ENCODE assay signal across 1 cellular context in genomic region chr3:57983734-57984518, GRCh38.
TF ChIP-seq lines count a peak whose summit lies in the region.

No MANE protein-coding gene starts in this region.

TF ChIP-seq in K562, 482 proteins besides CTCF, POLR2A, EP300 and RAD21 (continued from another document and continues in another):
- TF ChIP-seq ZMIZ1 (IDR thresholded peaks at IDR 0.05; ENCODE audit: low read depth in 2 of 2, low read length in 2 of 2), result no peak
- no peak for TF ChIP-seq ZNF76 (CRISPR knock-in tag; IDR thresholded peaks at IDR 0.05; ENCODE audit: borderline replicate concordance)
- no peak for TF ChIP-seq NR2F6 (CRISPR knock-in tag; IDR thresholded peaks at IDR 0.05)
- TF ChIP-seq ZNF75A (CRISPR knock-in tag; IDR thresholded peaks at IDR 0.05), result no peak
- TF ChIP-seq MXD1 (CRISPR knock-in tag; IDR thresholded peaks at IDR 0.05; ENCODE audit: borderline replicate concordance, poor library complexity, severe bottlenecking), result no peak
- no peak for TF ChIP-seq NELFE (IDR thresholded peaks at IDR 0.05; ENCODE audit: insufficient read depth, insufficient read length)
- no peak for TF ChIP-seq CTCFL (IDR thresholded peaks at IDR 0.05; ENCODE audit: borderline replicate concordance, insufficient read depth, low read depth, low read length, poor library complexity, severe bottlenecking)
- TF ChIP-seq ZBTB9 (CRISPR knock-in tag; IDR thresholded peaks at IDR 0.05), result no peak
- no peak for TF ChIP-seq POLR2G (IDR thresholded peaks at IDR 0.05; ENCODE audit: low read depth, low read length)
- no peak for TF ChIP-seq E2F8 (IDR thresholded peaks at IDR 0.05; ENCODE audit: low read depth, partially characterized antibody)
- TF ChIP-seq SMARCC2 (IDR thresholded peaks at IDR 0.05; ENCODE audit: low read depth), result no peak
- TF ChIP-seq ZZZ3 (IDR thresholded peaks at IDR 0.05), result no peak
- peak; percentile 72 for TF ChIP-seq SMARCA4 (IDR thresholded peaks at IDR 0.05)
- TF ChIP-seq PREB (CRISPR knock-in tag; IDR thresholded peaks at IDR 0.05), result no peak
- TF ChIP-seq CEBPZ (IDR thresholded peaks at IDR 0.05; ENCODE audit: borderline replicate concordance, low read depth, low read length), result no peak
- no peak for TF ChIP-seq GTF3C2 (IDR thresholded peaks at IDR 0.05; ENCODE audit: borderline replicate concordance, extremely low read depth, insufficient read length)
- no peak for TF ChIP-seq HMG20B (CRISPR knock-in tag; IDR thresholded peaks at IDR 0.05)
- TF ChIP-seq ZNF23 (CRISPR knock-in tag; IDR thresholded peaks at IDR 0.05), result no peak
- no peak for TF ChIP-seq MYNN (IDR thresholded peaks at IDR 0.05)
- no peak for TF ChIP-seq MYNN (CRISPR knock-in tag; IDR thresholded peaks at IDR 0.05)
- no peak for TF ChIP-seq NFRKB (IDR thresholded peaks at IDR 0.05; ENCODE audit: low read depth)
- no peak for TF ChIP-seq FOXP4 (CRISPR knock-in tag; IDR thresholded peaks at IDR 0.05; ENCODE audit: borderline replicate concordance)
- TF ChIP-seq DACH1 (IDR thresholded peaks at IDR 0.05; ENCODE audit: partially characterized antibody), result no peak
- no peak for TF ChIP-seq XRCC4 (IDR thresholded peaks at IDR 0.05; ENCODE audit: extremely low read depth, insufficient read depth, insufficient read length)
- no peak for TF ChIP-seq NCOA2 (IDR thresholded peaks at IDR 0.05; ENCODE audit: partially characterized antibody in 2 of 2)
- TF ChIP-seq ELF2 (CRISPR knock-in tag; IDR thresholded peaks at IDR 0.05), result no peak
- no peak for TF ChIP-seq CHD1 (IDR thresholded peaks at IDR 0.05; ENCODE audit: low read length)
- TF ChIP-seq ZFPM2 (CRISPR knock-in tag; IDR thresholded peaks at IDR 0.05), result no peak
- no peak for TF ChIP-seq SMARCE1 (IDR thresholded peaks at IDR 0.05)
- TF ChIP-seq DNMT1 (IDR thresholded peaks at IDR 0.05), result no peak
- TF ChIP-seq SIN3B (IDR thresholded peaks at IDR 0.05; ENCODE audit: low read depth), result no peak
- no peak for TF ChIP-seq ZBTB11 (CRISPR knock-in tag; IDR thresholded peaks at IDR 0.05)
- TF ChIP-seq ZKSCAN1 (IDR thresholded peaks at IDR 0.05; ENCODE audit: low read depth, low read length), result no peak
- no peak for TF ChIP-seq EZH2 (IDR thresholded peaks at IDR 0.05; ENCODE audit: borderline replicate concordance, low read depth, low read length)
- TF ChIP-seq CHD2 (IDR thresholded peaks at IDR 0.05; ENCODE audit: low read depth, low read length), result no peak
- TF ChIP-seq ZNF224 (CRISPR knock-in tag; IDR thresholded peaks at IDR 0.05), result no peak
